27 cellular contexts compared by ENCODE assay signal in the genomic region with DNA sequence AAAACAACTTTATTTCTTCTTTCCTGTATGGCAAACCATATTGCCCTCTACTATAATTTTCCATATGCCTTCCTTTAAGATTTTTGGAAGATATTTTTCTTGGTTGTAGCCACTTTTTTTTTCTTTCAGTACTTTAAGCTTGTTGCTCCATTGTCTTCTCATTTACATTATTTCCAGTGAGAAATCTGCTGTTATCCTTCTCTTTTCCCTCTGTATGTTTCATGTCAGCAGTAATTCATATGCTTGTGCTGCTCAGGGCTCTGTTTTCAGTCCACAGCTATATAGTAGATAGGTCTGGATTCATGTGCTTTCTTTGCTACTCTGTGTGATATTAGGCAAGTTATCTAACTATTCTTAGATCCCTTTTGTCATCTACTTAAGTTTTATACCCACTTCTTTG.
"Had no signal": no experiment of that assay in that cellular context is flagged by ENCODE, and none has a peak within 500 bp of the region (broad histone marks: within the 10 kb centered on the region; RNA-seq: fewer than 3 reads in every experiment).

No MANE protein-coding gene starts in this region.

- ATAC-seq: natural killer cell; psoas muscle; right cardiac atrium; sciatic nerve; stimulated activated memory B cell treated with anti-CD40 and anti-IgM and Interleukin-4, amounts not matched to agents 10 μg/mL and 1 μg/mL and 100 μg/mL, for 72 hours had no signal

- H3K9me3 ChIP-seq: ovary, psoas muscle, thoracic aorta, thyroid gland, upper lobe of left lung, vagina had no signal

- H3K27ac ChIP-seq: neural progenitor cell, ovary, parathyroid adenoma, psoas muscle, skin epidermis, spleen, stomach, thoracic aorta, thyroid gland, tibial nerve, upper lobe of left lung, vagina had no signal

- H3K9ac ChIP-seq: neural progenitor cell, parathyroid adenoma had no signal

- DNase-seq: natural killer cell; occipital lobe; ovary; posterior cingulate gyrus; psoas muscle; right cardiac atrium; spleen; stimulated activated CD4-positive, alpha-beta T cell treated with anti-CD3 and anti-CD28 coated beads, Interleukin-12 subunit alpha, Interleukin-12 subunit beta, amount 100 ng/mL, for 4 hours; stimulated activated CD4-positive, alpha-beta T cell treated with anti-CD3 and anti-CD28 coated beads, Interleukin-1b, Interleukin-23, amount 100 ng/mL, for 48 hours; stimulated activated CD4-positive, alpha-beta T cell treated with anti-CD3 and anti-CD28 coated beads, Interleukin-4, amount 100 ng/mL, for 1 hour; stimulated activated CD4-positive, alpha-beta T cell treated with anti-CD3 and anti-CD28 coated beads, Interleukin-4, amount 100 ng/mL, for 4 hours; stimulated activated CD8-positive, alpha-beta memory T cell treated with anti-CD3 and anti-CD28 coated beads, Interleukin-4, amount 100 ng/mL, for 48 hours; stimulated activated naive CD4-positive, alpha-beta T cell treated with Interleukin-2 at 50 U/mL for 16 hours; stomach; thyroid gland; trophoblast cell; upper lobe of left lung had no signal

- H3K4me1 ChIP-seq: neural progenitor cell, parathyroid adenoma, psoas muscle, spleen, stomach, thyroid gland, tibial nerve, upper lobe of left lung, vagina had no signal

- H3K4me3 ChIP-seq: neural progenitor cell, ovary, psoas muscle, skin epidermis, smooth muscle cell, spleen, stomach, thoracic aorta, thyroid gland, tibial nerve, upper lobe of left lung, vagina had no signal

- H3K27me3 ChIP-seq: neural progenitor cell, ovary, spleen, stomach, thyroid gland, tibial nerve, upper lobe of left lung, vagina had no signal

- H2AFZ ChIP-seq: neural progenitor cell, parathyroid adenoma had no signal

- FAIRE-seq: urothelium cell line had no signal

- H3K36me3 ChIP-seq: neural progenitor cell, ovary, spleen, stomach, thoracic aorta, thyroid gland, tibial nerve, upper lobe of left lung, vagina had no signal

- H3K4me2 ChIP-seq: neural progenitor cell, smooth muscle cell had no signal

- H3K79me2 ChIP-seq: parathyroid adenoma had no signal
